Comparison of ENCODE assay signal across 34 cellular contexts in the genomic region with DNA sequence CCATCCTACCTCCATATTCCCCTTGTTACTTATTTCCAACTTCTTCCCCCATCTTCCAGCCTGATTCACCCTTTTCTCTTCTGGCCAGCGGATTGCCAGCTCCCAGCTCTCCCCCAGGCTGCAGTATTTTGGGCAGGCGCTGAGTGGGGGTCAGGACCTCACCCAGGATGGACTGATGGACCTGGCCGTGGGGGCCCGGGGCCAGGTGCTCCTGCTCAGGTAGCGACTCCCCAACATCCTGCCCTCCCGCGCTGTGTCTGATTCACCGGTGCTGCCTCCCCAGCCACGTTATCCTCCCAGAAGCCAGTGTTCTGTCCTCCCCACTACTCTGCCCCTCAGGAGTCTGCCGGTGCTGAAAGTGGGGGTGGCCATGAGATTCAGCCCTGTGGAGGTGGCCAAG. TPM values are rescaled to one million over a fixed set of nuclear protein-coding genes. Genes with fewer than 3 reads are reported as not detected.
"Had no signal": no experiment of that assay in that cellular context is flagged by ENCODE, and none has a peak within 500 bp of the region (broad histone marks: within the 10 kb centered on the region; RNA-seq: fewer than 3 reads in every experiment).

No MANE protein-coding gene starts in this region.

- H3K36me3 Mint-ChIP-seq: activated CD4-positive, alpha-beta memory T cell treated with anti-CD3 and anti-CD28 coated beads for 36 hours; activated naive CD4-positive, alpha-beta T cell treated with anti-CD3 and anti-CD28 coated beads, Interleukin-2, amount 10 ng/mL, durations not matched to agents 7 days and 5 days; activated naive CD4-positive, alpha-beta T cell treated with anti-CD3 and anti-CD28 coated beads, Interleukin-2, amount 50 U/mL, for 24 hours; activated naive CD8-positive, alpha-beta T cell; brain had no signal

- H3K4me1 Mint-ChIP-seq: brain had no signal

- ATAC-seq: activated CD8-positive, alpha-beta T cell treated with anti-CD3 and anti-CD28 coated beads for 36 hours had no signal

- H3K4me3 Mint-ChIP-seq: activated B cell treated with CpG ODN at 0.5 μM for 24 hours; activated CD4-positive, alpha-beta memory T cell treated with anti-CD3 and anti-CD28 coated beads for 36 hours; activated CD8-positive, alpha-beta T cell treated with anti-CD3 and anti-CD28 coated beads for 36 hours; activated naive CD4-positive, alpha-beta T cell treated with anti-CD3 and anti-CD28 coated beads, Interleukin-2, amount 10 ng/mL, durations not matched to agents 7 days and 5 days; activated naive CD4-positive, alpha-beta T cell treated with anti-CD3 and anti-CD28 coated beads, Interleukin-2, amount 50 U/mL, for 24 hours; activated naive CD8-positive, alpha-beta T cell; activated T-cell treated with anti-CD3 and anti-CD28 coated beads, Interleukin-2, amount 50 U/mL, for 24 hours; brain; central memory CD8-positive, alpha-beta T cell; T-helper 1 cell treated with Interleukin-12 subunit alpha and Interleukin-12 subunit beta and Interleukin-4 antibody, amounts not matched to agents 30 μg/mL and 1 μg/mL, for 36 hours; T-helper 2 cell treated with Interferon-gamma antibody and Interleukin-4, amounts not matched to agents 5 μg/mL and 100 μg/mL, for 36 hours had no signal

- H3K9me3 Mint-ChIP-seq: activated B cell treated with CpG ODN at 0.5 μM for 24 hours; activated CD4-positive, alpha-beta memory T cell treated with anti-CD3 and anti-CD28 coated beads for 36 hours; activated CD8-positive, alpha-beta T cell treated with anti-CD3 and anti-CD28 coated beads for 36 hours; activated naive CD4-positive, alpha-beta T cell treated with anti-CD3 and anti-CD28 coated beads, Interleukin-2, amount 10 ng/mL, durations not matched to agents 7 days and 5 days; activated naive CD4-positive, alpha-beta T cell treated with anti-CD3 and anti-CD28 coated beads, Interleukin-2, amount 50 U/mL, for 24 hours; activated T-cell treated with anti-CD3 and anti-CD28 coated beads, Interleukin-2, amount 50 U/mL, for 24 hours; activated T-helper 2 cell treated with anti-CD3 and anti-CD28 coated beads, Interferon-gamma antibody, Interleukin-2, Interleukin-4, amounts not matched to agents 10 μg/mL and 5 μg/mL and 100 μg/mL, durations not matched to agents 14 hours and 24 hours and 36 hours; brain; central memory CD8-positive, alpha-beta T cell; T-helper 1 cell treated with Interleukin-12 subunit alpha and Interleukin-12 subunit beta and Interleukin-4 antibody, amounts not matched to agents 30 μg/mL and 1 μg/mL, for 36 hours; T-helper 2 cell treated with Interferon-gamma antibody and Interleukin-4, amounts not matched to agents 5 μg/mL and 100 μg/mL, for 36 hours had no signal

- H3K27me3 Mint-ChIP-seq: activated naive CD4-positive, alpha-beta T cell treated with anti-CD3 and anti-CD28 coated beads, Interleukin-2, amount 50 U/mL, for 24 hours; activated naive CD8-positive, alpha-beta T cell; central memory CD8-positive, alpha-beta T cell had no signal

- DNase-seq: activated B cell treated with CpG ODN at 0.5 μM for 24 hours; activated CD4-positive, alpha-beta memory T cell treated with anti-CD3 and anti-CD28 coated beads for 36 hours; activated CD4-positive, alpha-beta T cell treated with anti-CD3 and anti-CD28 coated beads for 48 hours; activated CD4-positive, alpha-beta T cell treated with anti-CD3 and anti-CD28 coated beads, Interleukin-2, amount 50 U/mL, for 1 hour; activated CD4-positive, alpha-beta T cell treated with anti-CD3 and anti-CD28 coated beads, Interleukin-2, amount 50 U/mL, for 4 hours; activated CD4-positive, CD25-positive, alpha-beta regulatory T cell treated with anti-CD3 and anti-CD28 coated beads, Interleukin-2, amount 50 U/mL, for 72 hours; activated CD8-positive, alpha-beta memory T cell treated with anti-CD3 and anti-CD28 coated beads, Interleukin-2, amount 50 U/mL, for 4 hours; activated CD8-positive, alpha-beta T cell treated with anti-CD3 and anti-CD28 coated beads for 36 hours; activated effector memory CD4-positive, alpha-beta T cell treated with Interleukin-2 at 50 U/mL for 16 hours; activated gamma-delta T cell; activated naive CD4-positive, alpha-beta T cell treated with anti-CD3 and anti-CD28 coated beads, Interleukin-2, amount 10 ng/mL, durations not matched to agents 7 days and 5 days; activated naive CD4-positive, alpha-beta T cell treated with Interleukin-2 at 50 U/mL for 16 hours; activated T-cell treated with anti-CD3 and anti-CD28 coated beads, Interleukin-2, amount 50 U/mL, for 24 hours; activated T-cell treated with anti-CD3 and anti-CD28 coated beads, Interleukin-2, amount 50 U/mL, for 48 hours; amygdala; anterior cingulate cortex; caudate nucleus; cerebellar nuclear complex; SW 1271; T-helper 1 cell; T-helper 2 cell; T-helper 9 cell had no signal

- H3K27ac Mint-ChIP-seq: activated B cell treated with CpG ODN at 0.5 μM for 24 hours; activated CD4-positive, alpha-beta memory T cell treated with anti-CD3 and anti-CD28 coated beads for 36 hours; activated CD8-positive, alpha-beta T cell treated with anti-CD3 and anti-CD28 coated beads for 36 hours; activated naive CD4-positive, alpha-beta T cell treated with anti-CD3 and anti-CD28 coated beads, Interleukin-2, amount 10 ng/mL, durations not matched to agents 7 days and 5 days; activated naive CD4-positive, alpha-beta T cell treated with anti-CD3 and anti-CD28 coated beads, Interleukin-2, amount 50 U/mL, for 24 hours; activated naive CD8-positive, alpha-beta T cell; activated T-cell treated with anti-CD3 and anti-CD28 coated beads, Interleukin-2, amount 50 U/mL, for 24 hours; activated T-helper 2 cell treated with anti-CD3 and anti-CD28 coated beads, Interferon-gamma antibody, Interleukin-2, Interleukin-4, amounts not matched to agents 10 μg/mL and 5 μg/mL and 100 μg/mL, durations not matched to agents 14 hours and 24 hours and 36 hours; brain; T-helper 1 cell treated with Interleukin-12 subunit alpha and Interleukin-12 subunit beta and Interleukin-4 antibody, amounts not matched to agents 30 μg/mL and 1 μg/mL, for 36 hours; T-helper 2 cell treated with Interferon-gamma antibody and Interleukin-4, amounts not matched to agents 5 μg/mL and 100 μg/mL, for 36 hours had no signal

RNA-seq across cellular contexts. Expression of gene COX6A2, which starts 15.4 kb away (rescaled TPM):
- total RNA-seq: activated B cell treated with CpG ODN at 0.5 μM for 24 hours; activated CD4-positive, alpha-beta memory T cell treated with anti-CD3 and anti-CD28 coated beads for 36 hours; activated CD8-positive, alpha-beta memory T cell treated with anti-CD3 and anti-CD28 coated beads for 36 hours; activated CD8-positive, alpha-beta T cell treated with anti-CD3 and anti-CD28 coated beads for 36 hours; activated T-helper 2 cell treated with anti-CD3 and anti-CD28 coated beads, Interferon-gamma antibody, Interleukin-2, Interleukin-4, amounts not matched to agents 10 μg/mL and 5 μg/mL and 100 μg/mL, durations not matched to agents 14 hours and 24 hours and 36 hours; ascending aorta; bronchial epithelial cell; chondrocyte had no signal

RNA-seq across cellular contexts. Expression of gene ITGAD, which starts 19.6 kb away (rescaled TPM):
- total RNA-seq: activated CD4-positive, alpha-beta memory T cell treated with anti-CD3 and anti-CD28 coated beads for 36 hours; activated CD8-positive, alpha-beta memory T cell treated with anti-CD3 and anti-CD28 coated beads for 36 hours; activated CD8-positive, alpha-beta T cell treated with anti-CD3 and anti-CD28 coated beads for 36 hours; ascending aorta; bronchial epithelial cell; cardiac muscle cell; chondrocyte had no signal

RNA-seq across cellular contexts. Expression of gene ZNF843, which starts 29.8 kb away (rescaled TPM):
- total RNA-seq: activated CD8-positive, alpha-beta T cell treated with anti-CD3 and anti-CD28 coated beads for 36 hours had no signal

RNA-seq across cellular contexts. Expression of gene ITGAX, which starts 57.8 kb away (rescaled TPM):
- total RNA-seq: bronchial epithelial cell, chondrocyte had no signal
